In the genomic region with DNA sequence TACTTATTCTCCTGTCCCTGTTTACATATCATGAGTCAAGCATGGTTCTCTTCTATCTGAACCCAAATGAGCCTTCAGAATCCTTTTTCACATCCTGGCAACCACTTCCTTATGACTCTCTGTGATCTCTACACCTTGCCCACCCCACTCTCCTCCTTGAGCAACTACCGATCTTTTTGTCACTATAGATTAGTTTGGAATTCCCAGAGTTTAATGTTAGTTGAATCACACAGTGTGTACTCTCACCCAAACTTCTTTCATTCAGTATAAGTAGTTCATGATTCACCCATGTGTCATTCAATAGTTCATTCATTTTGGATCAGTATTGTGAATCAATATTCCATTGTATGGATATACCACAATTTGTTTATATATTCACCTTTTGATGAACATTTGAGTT, we compare ENCODE assay signal across 31 cellular contexts.
"Had no signal": no experiment of that assay in that cellular context is flagged by ENCODE, and none has a peak within 500 bp of the region (broad histone marks: within the 10 kb centered on the region; RNA-seq: fewer than 3 reads in every experiment).

No MANE protein-coding gene starts in this region.

- DNase-seq: activated CD4-positive, alpha-beta T cell treated with anti-CD3 and anti-CD28 coated beads for 48 hours; activated CD4-positive, alpha-beta T cell treated with anti-CD3 and anti-CD28 coated beads, Interleukin-2, amount 50 U/mL, for 48 hours; activated CD8-positive, alpha-beta memory T cell treated with anti-CD3 and anti-CD28 coated beads, Interleukin-2, amount 50 U/mL, for 4 hours; activated effector memory CD4-positive, alpha-beta T cell treated with anti-CD3 and anti-CD28 coated beads, Interleukin-2, amount 50 U/mL, for 16 hours; activated naive CD4-positive, alpha-beta T cell treated with anti-CD3 and anti-CD28 coated beads for 36 hours; activated naive CD8-positive, alpha-beta T cell treated with anti-CD3 and anti-CD28 coated beads, Interleukin-2, amount 10 ng/mL, durations not matched to agents 7 days and 5 days; activated T-cell treated with anti-CD3 and anti-CD28 coated beads, Interleukin-2, amount 50 U/mL, for 1 hour; amniotic stem cell; effector CD4-positive, alpha-beta T cell; gastrocnemius medialis; glutamatergic neuron; left colon; midbrain; naive thymus-derived CD4-positive, alpha-beta T cell; nucleus accumbens; pancreas; psoas muscle; sigmoid colon; small intestine; stimulated activated CD4-positive, alpha-beta T cell treated with anti-CD3 and anti-CD28 coated beads, Interleukin-4, amount 100 ng/mL, for 24 hours; stomach; T-helper 1 cell; thyroid gland; upper lobe of left lung had no signal

- H3K9me3 Mint-ChIP-seq: activated T-helper 1 cell treated with anti-CD3 and anti-CD28 coated beads, Interleukin-12 subunit alpha, Interleukin-12 subunit beta, Interleukin-2, Interleukin-4 antibody, amounts not matched to agents 30 ng/mL and 10 ng/mL and 1 ng/mL, durations not matched to agents 14 hours and 24 hours and 36 hours; dendritic cell treated with granulocyte-macrophage colony-stimulating factor and Interleukin-4, amounts not matched to agents 40 ng/mL and 50 ng/mL, for 4 days; T-helper 2 cell treated with Interferon-gamma antibody and Interleukin-4, amounts not matched to agents 5 μg/mL and 100 μg/mL, for 36 hours had no signal

- H3K27me3 ChIP-seq: gastrocnemius medialis, pancreas, sigmoid colon, stomach, thyroid gland, upper lobe of left lung, vagina had no signal

- H3K4me3 Mint-ChIP-seq: activated naive CD4-positive, alpha-beta T cell treated with anti-CD3 and anti-CD28 coated beads for 36 hours; activated naive CD8-positive, alpha-beta T cell treated with anti-CD3 and anti-CD28 coated beads, Interleukin-2, amount 10 ng/mL, durations not matched to agents 7 days and 5 days; activated T-helper 1 cell treated with anti-CD3 and anti-CD28 coated beads, Interleukin-12 subunit alpha, Interleukin-12 subunit beta, Interleukin-2, Interleukin-4 antibody, amounts not matched to agents 30 ng/mL and 10 ng/mL and 1 ng/mL, durations not matched to agents 14 hours and 24 hours and 36 hours; central memory CD8-positive, alpha-beta T cell; dendritic cell treated with granulocyte-macrophage colony-stimulating factor and Interleukin-4, amounts not matched to agents 40 ng/mL and 50 ng/mL, for 4 days; naive thymus-derived CD4-positive, alpha-beta T cell; neural crest cell; stimulated activated effector memory CD8-positive, alpha-beta T cell treated with anti-CD3 and anti-CD28 coated beads, Interleukin-12 subunit alpha, Interleukin-12 subunit beta, amount 100 ng/mL, for 72 hours; T-helper 2 cell treated with Interferon-gamma antibody and Interleukin-4, amounts not matched to agents 5 μg/mL and 100 μg/mL, for 36 hours had no signal

- H3K4me1 Mint-ChIP-seq: neural crest cell had no signal

- H3K27ac Mint-ChIP-seq: activated naive CD4-positive, alpha-beta T cell treated with anti-CD3 and anti-CD28 coated beads for 36 hours; activated naive CD8-positive, alpha-beta T cell treated with anti-CD3 and anti-CD28 coated beads, Interleukin-2, amount 10 ng/mL, durations not matched to agents 7 days and 5 days; activated T-helper 1 cell treated with anti-CD3 and anti-CD28 coated beads, Interleukin-12 subunit alpha, Interleukin-12 subunit beta, Interleukin-2, Interleukin-4 antibody, amounts not matched to agents 30 ng/mL and 10 ng/mL and 1 ng/mL, durations not matched to agents 14 hours and 24 hours and 36 hours; dendritic cell treated with granulocyte-macrophage colony-stimulating factor and Interleukin-4, amounts not matched to agents 40 ng/mL and 50 ng/mL, for 4 days; naive thymus-derived CD4-positive, alpha-beta T cell; stimulated activated effector memory CD8-positive, alpha-beta T cell treated with anti-CD3 and anti-CD28 coated beads, Interleukin-12 subunit alpha, Interleukin-12 subunit beta, amount 100 ng/mL, for 72 hours; T-helper 2 cell treated with Interferon-gamma antibody and Interleukin-4, amounts not matched to agents 5 μg/mL and 100 μg/mL, for 36 hours had no signal

- H3K27me3 Mint-ChIP-seq: central memory CD8-positive, alpha-beta T cell; dendritic cell treated with granulocyte-macrophage colony-stimulating factor and Interleukin-4, amounts not matched to agents 40 ng/mL and 50 ng/mL, for 4 days had no signal

- H3K36me3 ChIP-seq: gastrocnemius medialis, pancreas, sigmoid colon, stomach, thyroid gland, upper lobe of left lung, vagina had no signal

- H3K4me3 ChIP-seq: gastrocnemius medialis, pancreas, psoas muscle, sigmoid colon, stomach, thyroid gland, upper lobe of left lung, vagina had no signal

- ATAC-seq: gastrocnemius medialis; left colon; naive thymus-derived CD4-positive, alpha-beta T cell; pancreas; psoas muscle; stimulated activated effector memory CD8-positive, alpha-beta T cell treated with anti-CD3 and anti-CD28 coated beads, Interleukin-12 subunit alpha, Interleukin-12 subunit beta, amount 100 ng/mL, for 72 hours had no signal

- H3K36me3 Mint-ChIP-seq: activated naive CD8-positive, alpha-beta T cell treated with anti-CD3 and anti-CD28 coated beads, Interleukin-2, amount 10 ng/mL, durations not matched to agents 7 days and 5 days; stimulated activated effector memory CD8-positive, alpha-beta T cell treated with anti-CD3 and anti-CD28 coated beads, Interleukin-12 subunit alpha, Interleukin-12 subunit beta, amount 100 ng/mL, for 72 hours had no signal

- H3K9me3 ChIP-seq: gastrocnemius medialis, pancreas, sigmoid colon, thyroid gland, upper lobe of left lung, vagina had no signal

- H3K4me1 ChIP-seq: gastrocnemius medialis, psoas muscle had no signal

- H3K27ac ChIP-seq: gastrocnemius medialis, pancreas, psoas muscle, sigmoid colon, stomach, thyroid gland, upper lobe of left lung, vagina had no signal
